8 cellular contexts compared by ENCODE assay signal in the genomic region with DNA sequence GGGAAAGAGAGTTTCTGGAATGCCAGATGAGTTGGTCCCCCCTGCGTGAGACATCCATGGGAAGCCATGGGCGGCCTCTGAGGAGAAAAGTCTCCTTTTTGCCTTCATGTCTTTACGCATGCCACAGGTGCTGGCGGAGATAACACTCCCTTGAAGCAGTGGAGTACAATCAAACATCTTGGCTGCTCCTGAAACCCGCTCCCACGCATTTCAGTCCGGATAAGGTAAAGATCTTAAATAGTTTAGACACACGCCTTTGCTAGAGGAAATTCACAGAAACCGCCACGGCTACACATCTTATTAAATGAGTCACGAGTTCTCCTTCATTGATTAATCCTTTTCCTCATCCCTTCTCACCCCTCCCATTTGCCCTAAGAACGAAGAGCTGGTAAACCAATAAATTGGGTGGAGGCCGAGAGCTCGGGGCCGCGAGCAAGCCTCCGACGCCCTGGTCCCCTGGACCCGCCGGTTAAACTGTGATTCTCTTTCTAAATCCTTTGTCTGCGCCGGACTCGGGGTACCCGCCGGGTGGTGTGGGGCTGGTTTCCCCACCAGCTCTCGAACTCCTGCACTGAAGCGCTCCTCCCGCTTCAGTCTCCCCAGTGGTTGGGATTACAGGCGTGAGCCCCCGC. TPM values are rescaled to one million over a fixed set of nuclear protein-coding genes. Genes with fewer than 3 reads are reported as not detected.
DNase-seq lines count a peak whose midpoint lies in the region; ATAC-seq and TF ChIP-seq lines count a peak whose summit lies in the region.

No MANE protein-coding gene starts in this region.

- DNase-seq in activated naive CD4-positive, alpha-beta T cell treated with Interleukin-2 at 50 U/mL for 16 hours = peak; percentile 37
- DNase-seq in activated naive CD4-positive, alpha-beta T cell (lab: John Stamatoyannopoulos, UW) = no peak
- DNase-seq in brain microvascular endothelial cell (no peak), lower lobe of right lung (no peak), NCI-H446 (lab: John Stamatoyannopoulos, UW) (no peak), PC-9 (no peak)

- no peaks in the 10 kb centered on the region for H3F3A ChIP-seq in PC-9 (ENCODE audit: insufficient read depth, low read depth)

- H2AFZ ChIP-seq in PC-9 = no peak overlapping the region

- in situ Hi-C loops in brain microvascular endothelial cell (cut with HindIII; ENCODE audit: low pct_ligation_motif_present, low sequenced_read_pairs) = no loop called here

- H3K4me3 Mint-ChIP-seq in stimulated activated memory B cell treated with anti-CD40 and anti-IgM and Interleukin-4, amounts not matched to agents 10 μg/mL and 1 μg/mL and 100 μg/mL, for 72 hours = peak overlapping the region; percentile 64

- CTCF ChIA-PET in PC-9 (lab: Charles Lee) = interaction anchor here (0.6 kb wide), 1 partner anchor 179 kb away, joined by 4 read pairs; no protein-coding TSS in a partner anchor

- H3K36me3 ChIP-seq in brain microvascular endothelial cell (replicated peaks) (no peaks in the 10 kb centered on the region), lower lobe of right lung (no peaks in the 10 kb centered on the region), PC-9 (ENCODE audit: low read depth) (no peaks in the 10 kb centered on the region)

- H3K27ac Mint-ChIP-seq in stimulated activated memory B cell treated with anti-CD40 and anti-IgM and Interleukin-4, amounts not matched to agents 10 μg/mL and 1 μg/mL and 100 μg/mL, for 72 hours = no peak overlapping the region

- ATAC-seq in lower lobe of right lung (no peak), HG02852 (IDR thresholded peaks at IDR 0.05; ENCODE audit: unreplicated experiment) (no peak)
- ATAC-seq in stimulated activated memory B cell treated with anti-CD40 and anti-IgM and Interleukin-4, amounts not matched to agents 10 μg/mL and 1 μg/mL and 100 μg/mL, for 72 hours = peak; percentile 13

- H3K27me3 Mint-ChIP-seq in stimulated activated memory B cell treated with anti-CD40 and anti-IgM and Interleukin-4, amounts not matched to agents 10 μg/mL and 1 μg/mL and 100 μg/mL, for 72 hours = peaks cover 66% of the 10 kb centered on the region

- H3K9me3 Mint-ChIP-seq in stimulated activated memory B cell treated with anti-CD40 and anti-IgM and Interleukin-4, amounts not matched to agents 10 μg/mL and 1 μg/mL and 100 μg/mL, for 72 hours = peaks cover 2% of the 10 kb centered on the region

- H3K4me1 ChIP-seq in lower lobe of right lung = peaks cover 15% of the 10 kb centered on the region
- H3K4me1 ChIP-seq in PC-9 (replicated peaks; ENCODE audit: insufficient read depth) = no peaks in the 10 kb centered on the region

- no peaks in the 10 kb centered on the region for H3K36me3 Mint-ChIP-seq in stimulated activated memory B cell treated with anti-CD40 and anti-IgM and Interleukin-4, amounts not matched to agents 10 μg/mL and 1 μg/mL and 100 μg/mL, for 72 hours

- peak overlapping the region; percentile 60 for H3K4me3 ChIP-seq in brain microvascular endothelial cell (ENCODE audit: low read depth, low read length)
- peak overlapping the region; percentile 61 for H3K4me3 ChIP-seq in lower lobe of right lung
- no peak overlapping the region for H3K4me3 ChIP-seq in PC-9

- POLR2A ChIA-PET in PC-9 (lab: Charles Lee; ENCODE audit: unreplicated experiment) = no interaction called here

- H3K27me3 ChIP-seq in brain microvascular endothelial cell (replicated peaks) (no peaks in the 10 kb centered on the region), lower lobe of right lung (ENCODE audit: low read depth) (no peaks in the 10 kb centered on the region), PC-9 (ENCODE audit: insufficient read depth, low read depth) (peaks cover 8% of the 10 kb centered on the region; the same call in 1 of the 2 replicates)

- H3K4me2 ChIP-seq in PC-9 = no peak overlapping the region

- no peaks in the 10 kb centered on the region for H3K9me2 ChIP-seq in PC-9 (ENCODE audit: insufficient read depth)

- BruUV-seq in PC-9 (replicated peaks; lab: Mats Ljungman, UMichigan) = no TSS peak

- H4K20me1 ChIP-seq in PC-9 (ENCODE audit: insufficient read depth) = no peaks in the 10 kb centered on the region

- H3K4me1 Mint-ChIP-seq in stimulated activated memory B cell treated with anti-CD40 and anti-IgM and Interleukin-4, amounts not matched to agents 10 μg/mL and 1 μg/mL and 100 μg/mL, for 72 hours = peaks cover 7% of the 10 kb centered on the region

- TF ChIP-seq CTCF in brain microvascular endothelial cell (IDR thresholded peaks at IDR 0.05; ENCODE audit: low read depth, low read length, missing control alignments) (no peak), lower lobe of right lung (IDR thresholded peaks at IDR 0.05) (no peak), PC-9 (conservative IDR thresholded peaks at IDR 0.05) (no peak)

- intact Hi-C loops in lower lobe of right lung (cut with DNase I) (no loop called here), PC-9 (cut with micrococcal nuclease; ENCODE audit: unreplicated experiment) (no loop called here)

- H3K27ac ChIP-seq in brain microvascular endothelial cell = no peak overlapping the region
- peak overlapping the region; percentile 85 for H3K27ac ChIP-seq in lower lobe of right lung
- H3K27ac ChIP-seq in PC-9 = no peak overlapping the region

- H3K79me2 ChIP-seq in PC-9 (ENCODE audit: low read depth) = no peaks in the 10 kb centered on the region

- H3K9me3 ChIP-seq in lower lobe of right lung = no peaks in the 10 kb centered on the region
- no peaks in the 10 kb centered on the region for H3K9me3 ChIP-seq in PC-9 (ENCODE audit: insufficient read depth, low read depth)

RNA-seq across cellular contexts. Expression of gene ZNF669, which starts 6.6 kb away (rescaled TPM):
- total RNA-seq in lower lobe of right lung (9.0 TPM), PC-9 (2021) (5.3 and 7.0 TPM in 2 replicates)

RNA-seq across cellular contexts. Expression of gene ZNF670, which starts 32.1 kb away (rescaled TPM):
- total RNA-seq in lower lobe of right lung = 3.2 TPM
- 2.4 and 2.5 TPM in 2 replicates for total RNA-seq in PC-9 (2021)
